In the genomic region with DNA sequence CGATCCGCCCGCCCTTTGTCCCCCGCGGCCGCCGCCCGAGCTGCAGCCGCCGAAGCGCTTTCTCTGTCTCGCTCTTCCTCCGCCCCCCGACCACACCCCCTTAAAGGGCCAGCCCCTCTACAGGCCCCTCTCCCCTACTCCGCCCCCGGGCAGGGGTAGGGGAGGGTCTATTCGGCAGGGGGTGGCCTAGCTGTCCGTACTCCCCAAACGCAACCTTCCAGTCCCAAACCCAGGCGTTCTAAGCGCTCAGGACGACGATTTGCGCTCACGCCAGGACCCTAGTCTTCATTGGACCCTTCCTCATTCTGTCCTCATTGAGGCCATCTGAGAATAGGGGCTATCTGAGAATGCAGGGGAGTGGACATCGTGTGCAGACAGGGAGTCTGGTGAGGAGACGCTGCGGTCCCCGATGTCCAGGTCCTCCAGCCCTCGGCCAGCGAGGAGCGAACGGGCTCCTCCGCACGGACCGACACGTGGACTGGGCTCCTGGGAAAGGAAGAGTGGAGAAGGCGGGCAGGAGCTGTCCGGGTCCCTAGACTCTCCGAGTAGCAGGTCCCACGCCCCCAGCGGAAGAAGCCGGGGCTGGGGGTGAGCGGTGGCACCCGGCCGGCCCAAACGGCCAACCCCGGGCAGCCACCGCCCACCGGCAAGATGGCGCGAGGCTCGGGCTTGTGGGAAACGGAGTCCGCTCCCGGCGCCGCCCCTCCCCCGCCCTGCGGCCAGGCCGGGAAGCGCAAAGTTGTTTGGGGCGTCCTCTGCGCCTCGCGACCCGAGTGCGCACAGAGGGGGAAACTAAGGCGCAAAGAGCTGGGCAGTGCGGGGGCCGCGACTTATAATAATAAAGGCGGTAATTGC, we compare ENCODE assay signal across 8 cellular contexts. TPM values are rescaled to one million over a fixed set of nuclear protein-coding genes. Genes with fewer than 3 reads are reported as not detected.
DNase-seq lines count a peak whose midpoint lies in the region; ATAC-seq, FAIRE-seq and TF ChIP-seq lines count a peak whose summit lies in the region.

Gene PPP1R14B (minus strand): TSS at position 70 of the 855 bp plus-strand sequence. CDS start 270 bp downstream, outside the sequence.

- H3K9ac ChIP-seq in keratinocyte (ENCODE audit: control insufficient read depth, extremely low read depth, insufficient read depth, low read length) = peak within 1 kb of the TSS; percentile 95

- peak within 1 kb of the TSS; percentile 87 to 92 (median 88) for H3K4me3 ChIP-seq in keratinocyte (ENCODE audit: control insufficient read depth in 2 of 3, extremely low read depth in 1 of 3, insufficient read depth in 2 of 3, low read depth in 1 of 3, low read length in 3 of 3)
- peak within 1 kb of the TSS; percentile 58 to 90 (median 77) for H3K4me3 ChIP-seq in spleen

- peaks cover 30% of the 10 kb centered on the region for H3K79me2 ChIP-seq in keratinocyte (ENCODE audit: control insufficient read depth, insufficient read depth, low read length)

- H3K4me1 ChIP-seq in keratinocyte (ENCODE audit: control insufficient read depth, extremely low read depth, insufficient read depth, low read length) = peaks cover 36% of the 10 kb centered on the region
- peaks cover 17 to 83% (median 62%) of the 10 kb centered on the region in 6 donors for H3K4me1 ChIP-seq in spleen

- DNase-seq in ELR (ENCODE audit: low read depth) = peak; percentile 88
- DNase-seq in NCI-H510A (lab: John Stamatoyannopoulos, UW) = peak; percentile 82
- DNase-seq in activated CD4-positive, CD25-positive, alpha-beta regulatory T cell treated with anti-CD3 and anti-CD28 coated beads, Interleukin-2, amount 50 U/mL, for 72 hours = peak; percentile 82
- DNase-seq in cerebellum (ENCODE audit: low spot score) = peak; percentile 89
- no peak for DNase-seq in keratinocyte (ENCODE audit: low read depth, low spot score)
- peak; percentile 96 for DNase-seq in spleen
- no peak for DNase-seq in HPDE6-E6E7 (ENCODE audit: extremely low spot score)

- intact Hi-C loops in spleen (cut with DNase I; ENCODE audit: low total_unique reads) = no loop called here

- H3K27ac ChIP-seq in keratinocyte (ENCODE audit: control insufficient read depth, insufficient read depth, low read length) (peak within 1 kb of the TSS; percentile 94), spleen (peak within 1 kb of the TSS; percentile 66 to 100 (median 84))

- H3K36me3 ChIP-seq in keratinocyte (ENCODE audit: control insufficient read depth in 2 of 2, extremely low read depth in 1 of 2, insufficient read depth in 2 of 2, low read length in 2 of 2) = peaks cover 6 to 14% of the 10 kb centered on the region in 2 experiments
- peaks cover 0 to 24% (median 9%) of the 10 kb centered on the region in 6 donors for H3K36me3 ChIP-seq in spleen

- TF ChIP-seq CTCF in keratinocyte (optimal IDR thresholded peaks at IDR 0.05 in 1 of 3, IDR thresholded peaks at IDR 0.05 in 1 of 3, conservative IDR thresholded peaks at IDR 0.05 in 1 of 3; ENCODE audit: extremely low read depth in 1 of 3, insufficient read depth in 2 of 3, low read length in 3 of 3) (no peak), spleen (IDR thresholded peaks at IDR 0.05 in 8 of 11, conservative IDR thresholded peaks at IDR 0.05 in 3 of 11) (peak in 5 of 11 experiments; percentile 5 to 43 (median 23))

- no peak for FAIRE-seq in keratinocyte (lab: Jason Lieb, UNC)

- dilution Hi-C loops in keratinocyte (cut with MboI; ENCODE audit: extremely low pct_ligation_motif_present, low sequenced_read_pairs) = no loop called here

- H3K9me1 ChIP-seq in keratinocyte (ENCODE audit: control insufficient read depth, extremely low read depth, insufficient read depth, low read length) = no peaks in the 10 kb centered on the region

- no peaks in the 10 kb centered on the region for H3K9me3 ChIP-seq in keratinocyte (ENCODE audit: control insufficient read depth, low read depth, low read length)
- no peaks in the 10 kb centered on the region for H3K9me3 ChIP-seq in spleen

- WGBS in spleen, 5 donors = 1 to 2% (median 2%) methylated on average over 25 to 73 of the region's 73 CpGs

- H2AFZ ChIP-seq in keratinocyte (ENCODE audit: control insufficient read depth, low read length) = peak within 1 kb of the TSS; percentile 68

- H3K4me2 ChIP-seq in keratinocyte (ENCODE audit: control insufficient read depth, extremely low read depth, insufficient read depth, low read depth, low read length) = peak within 1 kb of the TSS; percentile 100

- H4K20me1 ChIP-seq in keratinocyte (ENCODE audit: control insufficient read depth, extremely low read depth, insufficient read depth, low read length) = no peaks in the 10 kb centered on the region

- no peak for TF ChIP-seq POLR2A in spleen (IDR thresholded peaks at IDR 0.05)

- H3K27me3 ChIP-seq in keratinocyte (ENCODE audit: control insufficient read depth, extremely low read depth, insufficient read depth, low read length) (no peaks in the 10 kb centered on the region), spleen (replicated peaks in 1 of 7) (no peaks in the 10 kb centered on the region)

- ATAC-seq in HG03064 (IDR thresholded peaks at IDR 0.05; ENCODE audit: low read depth, unreplicated experiment) = peak; percentile 36

RNA-seq across cellular contexts. Expression of gene PPP1R14B, which starts in this region (rescaled TPM):
- total RNA-seq in cerebellum (48.4 TPM), spleen (10 to 100 TPM; 47.6 to 93.9 (median 78.3) TPM)
- polyA plus RNA-seq in keratinocyte (182 to 254 TPM (median 208 TPM) in 3 replicates), spleen (100 to 1,000 TPM; 139 to 190 (median 168) TPM)
- polyA plus RNA-seq in keratinocyte (2011; ENCODE audit: low read depth) = 228 TPM
- 136 and 242 TPM in 2 replicates for polyA plus RNA-seq in keratinocyte (2011; cell fraction: cytosol; rRNA removed)
- 88.4 and 97.8 TPM in 2 replicates for polyA plus RNA-seq in keratinocyte (2011; cell fraction: nucleus; rRNA removed)
- 206 and 370 TPM in 2 replicates for polyA plus RNA-seq in keratinocyte (2012; ENCODE audit: low replicate concordance)
- polyA minus RNA-seq in keratinocyte = 67.7 to 176 TPM (median 81.0 TPM) in 3 replicates
- polyA minus RNA-seq in keratinocyte (2011; cell fraction: cytosol; rRNA and poly(A)+ RNA removed) = 142 TPM
- 24.2 and 30.3 TPM in 2 replicates for polyA minus RNA-seq in keratinocyte (2011; cell fraction: nucleus; rRNA and poly(A)+ RNA removed)

Comparison
In these comparisons a context has a peak if more than half of its experiments do, and no peak if none do; other contexts are left out.
1. DNase-seq: peak in ELR (single experiment), NCI-H510A (single experiment), activated CD4-positive, CD25-positive, alpha-beta regulatory T cell treated with anti-CD3 and anti-CD28 coated beads, Interleukin-2, amount 50 U/mL, for 72 hours (single experiment), cerebellum (single experiment) and spleen (single experiment); none in keratinocyte (single experiment) and HPDE6-E6E7 (single experiment).